ENCODE assay signal across 14 cellular contexts in the genomic region with DNA sequence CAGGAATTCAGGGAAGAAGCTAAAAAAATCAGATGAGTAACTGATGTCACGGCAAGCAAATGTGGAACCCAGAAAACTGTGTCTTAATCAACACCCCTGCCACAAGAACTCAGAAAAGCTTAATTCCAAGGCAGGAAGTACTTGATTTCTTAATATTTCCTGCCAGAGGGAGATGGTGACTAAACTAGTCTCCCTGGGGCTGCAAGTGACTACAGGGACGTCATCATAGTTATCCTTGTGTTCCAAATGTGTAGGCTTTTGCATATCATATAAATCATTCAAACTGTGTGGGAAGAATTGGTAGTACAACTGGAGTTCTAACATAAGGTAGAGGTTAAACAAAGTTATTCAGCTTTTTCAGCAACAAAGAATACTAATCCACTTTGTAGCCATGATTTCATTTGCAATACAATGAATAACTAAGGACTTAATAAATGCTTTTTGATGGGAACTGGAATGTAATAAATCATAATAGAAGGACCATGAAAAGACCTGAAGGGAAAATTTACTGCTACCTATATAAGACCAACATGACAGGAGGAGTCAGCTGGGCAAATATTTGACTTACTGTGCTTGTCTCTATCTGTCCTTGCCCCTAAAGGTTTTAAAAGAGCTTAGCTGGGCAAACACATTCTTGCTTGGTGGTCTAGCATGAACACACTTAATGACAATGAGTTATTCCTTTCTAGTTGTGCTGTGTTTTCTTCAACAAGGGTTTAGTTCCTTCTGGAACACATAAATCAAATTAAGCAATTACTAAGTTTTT.
DNase-seq lines count a peak whose midpoint lies in the region; ATAC-seq and TF ChIP-seq lines count a peak whose summit lies in the region.
"Had no signal": no experiment of that assay in that cellular context is flagged by ENCODE, and none has a peak within 500 bp of the region (broad histone marks: within the 10 kb centered on the region; RNA-seq: fewer than 3 reads in every experiment).

No MANE protein-coding gene starts in this region.

- H3K9me3 ChIP-seq in OCI-LY7 (ENCODE audit: low read length): no peaks in the 10 kb centered on the region
- H3K9me3 ChIP-seq: body of pancreas, upper lobe of right lung had no signal

- POLR2A ChIA-PET in OCI-LY7 (lab: Charles Lee): interaction anchor here (0.6 kb wide), 1 partner anchor 277 kb away, joined by 3 read pairs; no protein-coding TSS in a partner anchor

- TF ChIP-seq CTCF in fibroblast of villous mesenchyme (IDR thresholded peaks at IDR 0.05; ENCODE audit: insufficient read depth, low read depth, low read length): no peak
- TF ChIP-seq CTCF in OCI-LY7 (conservative IDR thresholded peaks at IDR 0.05; ENCODE audit: low read length): no peak
- no peak for TF ChIP-seq CTCF in chondrocyte (IDR thresholded peaks at IDR 0.05)

- no peak overlapping the region for H3K4me3 Mint-ChIP-seq in chondrocyte (ENCODE audit: unreplicated experiment)
- H3K4me3 Mint-ChIP-seq: CD4-positive, CD25-positive, alpha-beta regulatory T cell; IgD-negative memory B cell had no signal

- H3K27ac ChIP-seq in OCI-LY7 (ENCODE audit: low read depth, low read length, poor library complexity, severe bottlenecking): no peak overlapping the region
- H3K27ac ChIP-seq: body of pancreas, upper lobe of right lung had no signal

- BruUV-seq in OCI-LY7 (replicated peaks; lab: Mats Ljungman, UMichigan): no TSS peak

- H3K4me1 Mint-ChIP-seq in chondrocyte (ENCODE audit: low read depth): peaks cover 5% of the 10 kb centered on the region
- H3K4me1 Mint-ChIP-seq: CD4-positive, CD25-positive, alpha-beta regulatory T cell; IgD-negative memory B cell had no signal

- intact Hi-C loops in OCI-LY7 (cut with micrococcal nuclease; ENCODE audit: unreplicated experiment): no loop called here

- H3K4me3 ChIP-seq in fibroblast of villous mesenchyme (ENCODE audit: low read depth, low read length) (no peak overlapping the region), OCI-LY7 (ENCODE audit: low read depth, low read length, poor library complexity, severe bottlenecking) (no peak overlapping the region)
- H3K4me3 ChIP-seq: body of pancreas, upper lobe of right lung had no signal

- CTCF ChIA-PET in OCI-LY7 (lab: Charles Lee; ENCODE audit: unreplicated experiment): no interaction called here

- no peaks in the 10 kb centered on the region for H3K36me3 ChIP-seq in OCI-LY7 (ENCODE audit: insufficient read depth, low read length)
- H3K36me3 ChIP-seq: upper lobe of right lung had no signal

- no peaks in the 10 kb centered on the region for H3K36me3 Mint-ChIP-seq in chondrocyte (ENCODE audit: low read depth)
- H3K36me3 Mint-ChIP-seq: CD4-positive, CD25-positive, alpha-beta regulatory T cell; IgD-negative memory B cell had no signal

- no peaks in the 10 kb centered on the region for H3K9me2 ChIP-seq in OCI-LY7 (ENCODE audit: insufficient read depth, low read length)

- no peaks in the 10 kb centered on the region for H3K9me3 Mint-ChIP-seq in chondrocyte (ENCODE audit: low read depth)

- peak; percentile 40 for DNase-seq in AG20443 (ENCODE audit: low spot score)
- peak; percentile 74 for DNase-seq in HT1080 (ENCODE audit: low read depth)
- DNase-seq in RPMI7951 (ENCODE audit: low read depth): peak; percentile 64
- DNase-seq in fibroblast of villous mesenchyme (ENCODE audit: low read depth): peak; percentile 76
- no peak for DNase-seq in OCI-LY7 (ENCODE audit: low spot score)
- no peak for DNase-seq in KG1 (lab: John Stamatoyannopoulos, UW)
- DNase-seq in chondrocyte (ENCODE audit: low spot score): no peak
- DNase-seq: body of pancreas; CD4-positive, CD25-positive, alpha-beta regulatory T cell; SIG-M5; small intestine; upper lobe of right lung had no signal

- no peak overlapping the region for H3K4me2 ChIP-seq in OCI-LY7 (ENCODE audit: low read length)

- ATAC-seq in GM18870 (IDR thresholded peaks at IDR 0.05; ENCODE audit: unreplicated experiment): no peak
- ATAC-seq: body of pancreas, upper lobe of right lung had no signal

- no peak overlapping the region for H3K27ac Mint-ChIP-seq in chondrocyte (ENCODE audit: unreplicated experiment)
- H3K27ac Mint-ChIP-seq: CD4-positive, CD25-positive, alpha-beta regulatory T cell; IgD-negative memory B cell had no signal

- no peaks in the 10 kb centered on the region for H4K20me1 ChIP-seq in OCI-LY7 (ENCODE audit: insufficient read depth, low read length)

- H3K4me1 ChIP-seq in OCI-LY7 (ENCODE audit: insufficient read depth, low read length, poor library complexity, severe bottlenecking): no peaks in the 10 kb centered on the region
- H3K4me1 ChIP-seq: body of pancreas, upper lobe of right lung had no signal

- no peaks in the 10 kb centered on the region for H3K79me2 ChIP-seq in OCI-LY7 (ENCODE audit: insufficient read depth, low read depth, low read length)

- no peak overlapping the region for H2AFZ ChIP-seq in OCI-LY7 (ENCODE audit: low read length)

- no peaks in the 10 kb centered on the region for H3K27me3 Mint-ChIP-seq in chondrocyte (ENCODE audit: low read depth)
- H3K27me3 Mint-ChIP-seq: IgD-negative memory B cell had no signal

Comparison
In these comparisons a context has a peak if more than half of its experiments do, and no peak if none do; other contexts are left out.
1. DNase-seq: peak in AG20443 (single experiment), HT1080 (single experiment), RPMI7951 (single experiment) and fibroblast of villous mesenchyme (single experiment); none in OCI-LY7 (single experiment), KG1 (single experiment) and chondrocyte (single experiment).